8 cellular contexts compared by ENCODE assay signal in the genomic region with DNA sequence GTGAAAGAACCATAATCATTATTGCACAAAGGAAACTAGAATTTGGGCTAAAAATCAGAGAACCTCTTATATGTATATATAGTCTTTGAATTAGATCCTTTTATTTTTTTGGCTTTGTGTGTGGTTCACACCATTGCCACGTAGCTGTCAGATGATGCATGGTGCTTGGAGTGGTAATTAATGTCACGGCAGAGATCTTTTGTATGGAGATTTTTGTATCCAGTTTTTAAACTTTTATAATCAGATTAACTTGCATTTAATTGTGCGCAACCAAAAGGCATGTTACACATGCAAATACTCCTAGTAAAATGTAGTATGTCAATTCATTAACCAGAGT. TPM values are rescaled to one million over a fixed set of nuclear protein-coding genes. Genes with fewer than 3 reads are reported as not detected.
DNase-seq lines count a peak whose midpoint lies in the region; ATAC-seq and TF ChIP-seq lines count a peak whose summit lies in the region.

No MANE protein-coding gene starts in this region.

- H3K27ac Mint-ChIP-seq in GM23338 = no peak overlapping the region
- H3K27ac Mint-ChIP-seq in activated CD8-positive, alpha-beta T cell treated with anti-CD3 and anti-CD28 coated beads for 36 hours = peak overlapping the region; percentile 92
- peak overlapping the region; percentile 88 for H3K27ac Mint-ChIP-seq in stimulated activated naive CD8-positive, alpha-beta T cell treated with anti-CD3 and anti-CD28 coated beads, Interleukin-15, Interleukin-2, amounts not matched to agents 100 ng/mL and 50 ng/mL, for 24 hours

- POLR2A ChIA-PET in activated CD8-positive, alpha-beta T cell treated with anti-CD3 and anti-CD28 coated beads for 36 hours (lab: Charles Lee) = interaction anchor here (0.6 to 2.0 kb wide), 12 partner anchors 9 to 432 kb away, joined by 3 to 15 read pairs (median 3); no protein-coding TSS in a partner anchor

- H3K36me3 ChIP-seq in GM23338 (ENCODE audit: insufficient read depth) = no peaks in the 10 kb centered on the region
- no peaks in the 10 kb centered on the region for H3K36me3 ChIP-seq in iPS DF 6.9 (ENCODE audit: control insufficient read depth, insufficient read depth, low read length)

- H4K20me1 ChIP-seq in GM23338 (replicated peaks; ENCODE audit: insufficient read depth) = no peaks in the 10 kb centered on the region; the same call in 1 of the 2 replicates

- peak overlapping the region; percentile 77 for H3K27ac ChIP-seq in 22Rv1
- no peak overlapping the region for H3K27ac ChIP-seq in GM23338 (ENCODE audit: low read depth)
- no peak overlapping the region for H3K27ac ChIP-seq in iPS DF 6.9 (ENCODE audit: low read length)

- H3K36me3 Mint-ChIP-seq in GM23338 (ENCODE audit: low read depth) = no peaks in the 10 kb centered on the region
- peaks cover 24% of the 10 kb centered on the region for H3K36me3 Mint-ChIP-seq in activated CD8-positive, alpha-beta T cell treated with anti-CD3 and anti-CD28 coated beads for 36 hours (ENCODE audit: low read depth)
- peaks cover 17% of the 10 kb centered on the region for H3K36me3 Mint-ChIP-seq in stimulated activated naive CD8-positive, alpha-beta T cell treated with anti-CD3 and anti-CD28 coated beads, Interleukin-15, Interleukin-2, amounts not matched to agents 100 ng/mL and 50 ng/mL, for 24 hours (ENCODE audit: low read depth)

- 0 out of 2 replicates have a peak, but pooled peaks cover 6% of the 10 kb centered on the region for H3K4me1 ChIP-seq in GM23338 (ENCODE audit: insufficient read depth)
- H3K4me1 ChIP-seq in iPS DF 6.9 (ENCODE audit: control insufficient read depth, insufficient read depth, low read length) = no peaks in the 10 kb centered on the region

- H3K9me2 ChIP-seq in GM23338 (ENCODE audit: insufficient read depth) = no peaks in the 10 kb centered on the region

- H2AFZ ChIP-seq in GM23338 = peak overlapping the region; percentile 98

- no peak for TF ChIP-seq CTCF in 22Rv1 (IDR thresholded peaks at IDR 0.05)
- TF ChIP-seq CTCF in GM23338 (conservative IDR thresholded peaks at IDR 0.05; ENCODE audit: low read depth in 2 of 2) = no peak
- no peak for TF ChIP-seq CTCF in activated CD8-positive, alpha-beta T cell treated with anti-CD3 and anti-CD28 coated beads for 36 hours (IDR thresholded peaks at IDR 0.05)

- H3K9me3 Mint-ChIP-seq in GM23338 = no peaks in the 10 kb centered on the region
- no peaks in the 10 kb centered on the region for H3K9me3 Mint-ChIP-seq in activated CD8-positive, alpha-beta T cell treated with anti-CD3 and anti-CD28 coated beads for 36 hours
- H3K9me3 Mint-ChIP-seq in stimulated activated naive CD8-positive, alpha-beta T cell treated with anti-CD3 and anti-CD28 coated beads, Interleukin-15, Interleukin-2, amounts not matched to agents 100 ng/mL and 50 ng/mL, for 24 hours = no peaks in the 10 kb centered on the region

- peaks cover 10% of the 10 kb centered on the region; the same call in 2 of the 3 replicates for H3K4me1 Mint-ChIP-seq in GM23338
- peaks cover 45% of the 10 kb centered on the region for H3K4me1 Mint-ChIP-seq in activated CD8-positive, alpha-beta T cell treated with anti-CD3 and anti-CD28 coated beads for 36 hours (ENCODE audit: low read depth)
- peaks cover 55% of the 10 kb centered on the region for H3K4me1 Mint-ChIP-seq in stimulated activated naive CD8-positive, alpha-beta T cell treated with anti-CD3 and anti-CD28 coated beads, Interleukin-15, Interleukin-2, amounts not matched to agents 100 ng/mL and 50 ng/mL, for 24 hours (ENCODE audit: low read depth)

- H3K4me3 ChIP-seq in GM23338 (peak overlapping the region; percentile 83), iPS DF 6.9 (ENCODE audit: low read length) (peak overlapping the region; percentile 79; the same call in 1 of the 2 replicates)

- ATAC-seq in GM23338 = no peak
- peak; percentile 19 for ATAC-seq in activated CD8-positive, alpha-beta T cell treated with anti-CD3 and anti-CD28 coated beads for 36 hours
- ATAC-seq in left lobe of liver = no peak

- DNase-seq in GM23338 (ENCODE audit: low spot score) (no peak), iPS DF 6.9 (ENCODE audit: low read depth, low spot score) (no peak), left lobe of liver (ENCODE audit: low spot score) (no peak), NCI-H774 (lab: John Stamatoyannopoulos, UW) (no peak)
- DNase-seq in activated CD8-positive, alpha-beta T cell treated with anti-CD3 and anti-CD28 coated beads for 36 hours = peak; percentile 27
- no peak for DNase-seq in stimulated activated naive CD4-positive, alpha-beta T cell treated with Interleukin-2 at 50 U/mL for 16 hours (lab: John Stamatoyannopoulos, UW)

- intact Hi-C loops in activated CD8-positive, alpha-beta T cell treated with anti-CD3 and anti-CD28 coated beads for 36 hours (cut with micrococcal nuclease) = no loop called here

- CTCF ChIA-PET in activated CD8-positive, alpha-beta T cell treated with anti-CD3 and anti-CD28 coated beads for 36 hours (lab: Charles Lee) = interaction anchor here (1.1 to 7.3 kb wide), 10 partner anchors 9 to 263 kb away, joined by 3 to 73 read pairs (median 12); no protein-coding TSS in a partner anchor

- peak overlapping the region; percentile 94 for H3K4me2 ChIP-seq in GM23338

- H3K27me3 Mint-ChIP-seq in GM23338 (ENCODE audit: insufficient read depth, low read depth, poor library complexity) = peaks cover 3% of the 10 kb centered on the region
- no peaks in the 10 kb centered on the region for H3K27me3 Mint-ChIP-seq in activated CD8-positive, alpha-beta T cell treated with anti-CD3 and anti-CD28 coated beads for 36 hours
- H3K27me3 Mint-ChIP-seq in stimulated activated naive CD8-positive, alpha-beta T cell treated with anti-CD3 and anti-CD28 coated beads, Interleukin-15, Interleukin-2, amounts not matched to agents 100 ng/mL and 50 ng/mL, for 24 hours = no peaks in the 10 kb centered on the region

- H3K9me3 ChIP-seq in iPS DF 6.9 (ENCODE audit: control insufficient read depth, insufficient read depth, low read length) = no peaks in the 10 kb centered on the region

- H3K4me3 Mint-ChIP-seq in GM23338 = peak overlapping the region; percentile 73
- H3K4me3 Mint-ChIP-seq in activated CD8-positive, alpha-beta T cell treated with anti-CD3 and anti-CD28 coated beads for 36 hours = peak overlapping the region; percentile 92
- peak overlapping the region; percentile 91 for H3K4me3 Mint-ChIP-seq in stimulated activated naive CD8-positive, alpha-beta T cell treated with anti-CD3 and anti-CD28 coated beads, Interleukin-15, Interleukin-2, amounts not matched to agents 100 ng/mL and 50 ng/mL, for 24 hours

- WGBS in iPS DF 6.9 (ENCODE audit: insufficient coverage, insufficient read length) = no CpG with 5 or more reads among the region's 3 CpGs

- H3F3A ChIP-seq in GM23338 (replicated peaks; ENCODE audit: low read depth) = no peaks in the 10 kb centered on the region

- peaks cover 30% of the 10 kb centered on the region for H3K79me2 ChIP-seq in GM23338 (replicated peaks; ENCODE audit: insufficient read depth)

- H3K27me3 ChIP-seq in GM23338 (ENCODE audit: insufficient read depth) (no peaks in the 10 kb centered on the region), iPS DF 6.9 (ENCODE audit: control insufficient read depth, insufficient read depth, low read length) (no peaks in the 10 kb centered on the region)

TF ChIP-seq in GM23338, 12 proteins besides CTCF, POLR2A, EP300 and RAD21 (continues in another document):
- TF ChIP-seq, protein P1, sequence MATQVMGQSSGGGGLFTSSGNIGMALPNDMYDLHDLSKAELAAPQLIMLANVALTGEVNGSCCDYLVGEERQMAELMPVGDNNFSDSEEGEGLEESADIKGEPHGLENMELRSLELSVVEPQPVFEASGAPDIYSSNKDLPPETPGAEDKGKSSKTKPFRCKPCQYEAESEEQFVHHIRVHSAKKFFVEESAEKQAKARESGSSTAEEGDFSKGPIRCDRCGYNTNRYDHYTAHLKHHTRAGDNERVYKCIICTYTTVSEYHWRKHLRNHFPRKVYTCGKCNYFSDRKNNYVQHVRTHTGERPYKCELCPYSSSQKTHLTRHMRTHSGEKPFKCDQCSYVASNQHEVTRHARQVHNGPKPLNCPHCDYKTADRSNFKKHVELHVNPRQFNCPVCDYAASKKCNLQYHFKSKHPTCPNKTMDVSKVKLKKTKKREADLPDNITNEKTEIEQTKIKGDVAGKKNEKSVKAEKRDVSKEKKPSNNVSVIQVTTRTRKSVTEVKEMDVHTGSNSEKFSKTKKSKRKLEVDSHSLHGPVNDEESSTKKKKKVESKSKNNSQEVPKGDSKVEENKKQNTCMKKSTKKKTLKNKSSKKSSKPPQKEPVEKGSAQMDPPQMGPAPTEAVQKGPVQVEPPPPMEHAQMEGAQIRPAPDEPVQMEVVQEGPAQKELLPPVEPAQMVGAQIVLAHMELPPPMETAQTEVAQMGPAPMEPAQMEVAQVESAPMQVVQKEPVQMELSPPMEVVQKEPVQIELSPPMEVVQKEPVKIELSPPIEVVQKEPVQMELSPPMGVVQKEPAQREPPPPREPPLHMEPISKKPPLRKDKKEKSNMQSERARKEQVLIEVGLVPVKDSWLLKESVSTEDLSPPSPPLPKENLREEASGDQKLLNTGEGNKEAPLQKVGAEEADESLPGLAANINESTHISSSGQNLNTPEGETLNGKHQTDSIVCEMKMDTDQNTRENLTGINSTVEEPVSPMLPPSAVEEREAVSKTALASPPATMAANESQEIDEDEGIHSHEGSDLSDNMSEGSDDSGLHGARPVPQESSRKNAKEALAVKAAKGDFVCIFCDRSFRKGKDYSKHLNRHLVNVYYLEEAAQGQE (IDR thresholded peaks at IDR 0.05; ENCODE audit: unreplicated experiment) = no peak
- no peak for TF ChIP-seq EZH2 (IDR thresholded peaks at IDR 0.05; ENCODE audit: low read depth, unreplicated experiment)

RNA-seq across cellular contexts. Expression of gene ABHD10, which starts 0.8 kb away (rescaled TPM):
- 28.0 and 29.2 TPM in 2 replicates for total RNA-seq in GM23338 (2014; rRNA removed; shearing (Covaris generic))
- polyA plus RNA-seq in GM23338 (2016; fragmentation: Nextera tagmentation; extraction: Ambion mirVana) = 16.9 and 18.4 TPM in 2 replicates
- total RNA-seq in activated CD8-positive, alpha-beta T cell treated with anti-CD3 and anti-CD28 coated beads for 36 hours = 10 to 100 TPM; 59.4 to 66.5 TPM
- 26.6 TPM for total RNA-seq in left lobe of liver

RNA-seq across cellular contexts. Expression of gene TAGLN3, which starts 19.1 kb away (rescaled TPM):
- 6.8 and 8.2 TPM in 2 replicates for total RNA-seq in GM23338 (2014; rRNA removed; shearing (Covaris generic))
- polyA plus RNA-seq in GM23338 (2016; fragmentation: Nextera tagmentation; extraction: Ambion mirVana) = 12.6 and 13.0 TPM in 2 replicates
- 1 to 10 TPM in 1 of 2 experiments, under 1 TPM in 1; 0.89 to 1.2 TPM for total RNA-seq in activated CD8-positive, alpha-beta T cell treated with anti-CD3 and anti-CD28 coated beads for 36 hours
- not detected for total RNA-seq in left lobe of liver

RNA-seq across cellular contexts. Expression of gene TMPRSS7, which starts 54.9 kb away (rescaled TPM):
- not detected in 2 replicates for total RNA-seq in GM23338 (2014; rRNA removed; shearing (Covaris generic))
- not detected in 2 replicates for polyA plus RNA-seq in GM23338 (2016; fragmentation: Nextera tagmentation; extraction: Ambion mirVana)
- not detected for total RNA-seq in activated CD8-positive, alpha-beta T cell treated with anti-CD3 and anti-CD28 coated beads for 36 hours
- total RNA-seq in left lobe of liver = not detected
